In the genomic region with DNA sequence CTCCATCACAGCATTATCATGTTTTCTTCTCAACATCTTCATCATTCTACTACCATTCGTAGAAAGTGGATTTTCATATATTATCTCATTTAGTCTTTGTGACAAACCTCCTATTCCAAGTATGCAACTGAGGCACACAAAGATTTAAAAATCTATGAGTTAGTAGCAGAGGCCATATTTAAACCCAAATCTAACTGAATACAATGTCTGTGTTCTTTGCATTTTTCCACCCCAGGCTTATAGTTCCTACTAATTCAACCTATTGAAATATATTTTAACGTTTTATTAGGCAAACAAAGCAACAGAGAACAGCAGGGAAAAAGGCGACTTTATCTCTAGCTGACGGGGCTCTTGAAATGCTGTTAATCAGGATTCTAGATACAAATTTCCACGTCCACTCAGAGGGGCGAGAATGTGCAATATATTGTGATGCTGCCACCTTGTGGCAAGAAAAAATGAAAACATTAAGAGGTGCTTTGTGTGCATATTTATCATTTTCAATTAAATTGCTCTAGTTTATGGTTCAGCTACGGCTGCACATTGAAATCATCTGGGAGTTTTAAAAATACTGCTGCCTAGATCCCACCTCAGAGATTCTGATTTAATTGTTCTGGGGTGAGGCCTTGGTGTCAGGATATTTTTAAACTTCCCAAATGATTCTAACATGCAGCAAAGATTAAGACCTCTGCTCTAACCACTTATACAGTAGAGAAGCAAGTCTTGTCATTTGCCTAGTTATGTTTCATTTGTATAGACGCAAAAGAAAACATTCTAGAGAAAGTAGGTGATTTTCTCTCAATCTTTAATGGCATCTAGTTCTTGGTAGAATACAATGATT, we compare ENCODE assay signal across 1 cellular context.
A peak's percentile ranks its signal among the peaks of the same experiment; 100 is the strongest.
TF ChIP-seq lines count a peak whose summit lies in the region.

No MANE protein-coding gene starts in this region.

TF ChIP-seq in IMR-90, 13 proteins besides CTCF, POLR2A, EP300 and RAD21:
- TF ChIP-seq, protein P1, sequence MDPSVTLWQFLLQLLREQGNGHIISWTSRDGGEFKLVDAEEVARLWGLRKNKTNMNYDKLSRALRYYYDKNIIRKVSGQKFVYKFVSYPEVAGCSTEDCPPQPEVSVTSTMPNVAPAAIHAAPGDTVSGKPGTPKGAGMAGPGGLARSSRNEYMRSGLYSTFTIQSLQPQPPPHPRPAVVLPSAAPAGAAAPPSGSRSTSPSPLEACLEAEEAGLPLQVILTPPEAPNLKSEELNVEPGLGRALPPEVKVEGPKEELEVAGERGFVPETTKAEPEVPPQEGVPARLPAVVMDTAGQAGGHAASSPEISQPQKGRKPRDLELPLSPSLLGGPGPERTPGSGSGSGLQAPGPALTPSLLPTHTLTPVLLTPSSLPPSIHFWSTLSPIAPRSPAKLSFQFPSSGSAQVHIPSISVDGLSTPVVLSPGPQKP (IDR thresholded peaks at IDR 0.05; ENCODE audit: borderline replicate concordance, low read depth, low read length): no peak
- TF ChIP-seq RFX5 (IDR thresholded peaks at IDR 0.05; ENCODE audit: low read depth, low read length): no peak
- no peak for TF ChIP-seq NFE2L2 (IDR thresholded peaks at IDR 0.05; ENCODE audit: low read depth, low read length)
- TF ChIP-seq RCOR1 (IDR thresholded peaks at IDR 0.05; ENCODE audit: insufficient replicate concordance, low read length): no peak
- TF ChIP-seq BHLHE40 (IDR thresholded peaks at IDR 0.05; ENCODE audit: low read depth, low read length): no peak
- no peak for TF ChIP-seq CHD1 (IDR thresholded peaks at IDR 0.05; ENCODE audit: low read depth, low read length)
- TF ChIP-seq SMC3 (IDR thresholded peaks at IDR 0.05; ENCODE audit: low read depth, low read length): peak; percentile 75
- 0 out of 2 replicates have a peak, but pooled peaks have one; percentile 1 for TF ChIP-seq CEBPB (IDR thresholded peaks at IDR 0.05; ENCODE audit: low read depth, low read length)
- TF ChIP-seq MAFK (IDR thresholded peaks at IDR 0.05; ENCODE audit: low read depth, low read length): no peak
- TF ChIP-seq FOS (IDR thresholded peaks at IDR 0.05; ENCODE audit: low read depth, low read length): no peak
- TF ChIP-seq MXI1 (IDR thresholded peaks at IDR 0.05; ENCODE audit: borderline replicate concordance, low read depth, low read length): no peak
- TF ChIP-seq, protein P2, sequence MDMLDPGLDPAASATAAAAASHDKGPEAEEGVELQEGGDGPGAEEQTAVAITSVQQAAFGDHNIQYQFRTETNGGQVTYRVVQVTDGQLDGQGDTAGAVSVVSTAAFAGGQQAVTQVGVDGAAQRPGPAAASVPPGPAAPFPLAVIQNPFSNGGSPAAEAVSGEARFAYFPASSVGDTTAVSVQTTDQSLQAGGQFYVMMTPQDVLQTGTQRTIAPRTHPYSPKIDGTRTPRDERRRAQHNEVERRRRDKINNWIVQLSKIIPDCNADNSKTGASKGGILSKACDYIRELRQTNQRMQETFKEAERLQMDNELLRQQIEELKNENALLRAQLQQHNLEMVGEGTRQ (IDR thresholded peaks at IDR 0.05; ENCODE audit: low read depth, low read length): no peak
- TF ChIP-seq MAZ (IDR thresholded peaks at IDR 0.05; ENCODE audit: borderline replicate concordance, low read depth, low read length): no peak
